In the genomic region with DNA sequence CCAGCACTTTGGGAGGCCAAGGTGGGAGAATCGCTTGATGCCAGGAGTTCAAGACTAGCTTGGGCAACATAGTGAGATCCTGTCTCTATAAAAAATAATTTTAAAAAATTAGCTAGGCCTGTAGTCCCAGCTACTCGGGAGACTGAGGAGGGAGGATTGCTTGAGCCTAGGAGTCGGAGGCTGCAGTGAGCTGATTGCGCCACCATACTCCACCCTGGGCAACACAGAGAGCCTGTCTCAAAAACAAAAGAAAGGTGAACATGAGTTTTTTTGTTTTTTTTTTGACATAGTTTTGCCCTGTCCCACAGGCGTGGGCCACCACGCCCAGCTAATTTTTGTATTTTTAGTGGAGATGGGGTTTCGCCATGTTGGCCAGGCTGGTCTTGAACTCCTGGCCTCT, we compare ENCODE assay signal across 25 cellular contexts. TPM values are rescaled to one million over a fixed set of nuclear protein-coding genes. Genes with fewer than 3 reads are reported as not detected.
DNase-seq lines count a peak whose midpoint lies in the region; ATAC-seq, FAIRE-seq and TF ChIP-seq lines count a peak whose summit lies in the region.
"Had no signal": no experiment of that assay in that cellular context is flagged by ENCODE, and none has a peak within 500 bp of the region (broad histone marks: within the 10 kb centered on the region; RNA-seq: fewer than 3 reads in every experiment).

No MANE protein-coding gene starts in this region.

- WGBS in A549 (ENCODE audit: missing lambda C conversion rate): 96% methylated on average over 7 of the region's 7 CpGs
- WGBS in HepG2 (ENCODE audit: low lambda C conversion rate): 97% methylated on average over 7 of the region's 7 CpGs
- WGBS in esophagus squamous epithelium, 2 donors: 85 to 88% methylated on average over 7 of the region's 7 CpGs

- TF ChIP-seq POLR2A in A549 (IDR thresholded peaks at IDR 0.05; ENCODE audit: low read length) (no peak), HepG2 (IDR thresholded peaks at IDR 0.05; ENCODE audit: insufficient read depth in 1 of 2, low read depth in 2 of 2, low read length in 2 of 2) (no peak), esophagus squamous epithelium (IDR thresholded peaks at IDR 0.05) (no peak)

- H3K4me1 Mint-ChIP-seq in CD4-positive, CD25-positive, alpha-beta regulatory T cell: peaks cover 37 to 75% (median 54%) of the 10 kb centered on the region in 4 donors
- peaks cover 55% of the 10 kb centered on the region for H3K4me1 Mint-ChIP-seq in activated CD8-positive, alpha-beta T cell treated with anti-CD3 and anti-CD28 coated beads, Interleukin-2, amount 10 ng/mL, durations not matched to agents 7 days and 5 days (ENCODE audit: low read depth)

- H3K9ac ChIP-seq in HepG2 (ENCODE audit: insufficient read depth, low read depth, low read length): no peak overlapping the region
- H3K9ac ChIP-seq: parathyroid adenoma had no signal

- H2AFZ ChIP-seq in HepG2 (ENCODE audit: low read length): no peak overlapping the region
- H2AFZ ChIP-seq: parathyroid adenoma had no signal

- TF ChIP-seq EP300 in A549 (IDR thresholded peaks at IDR 0.05) (no peak), HepG2 (IDR thresholded peaks at IDR 0.05; ENCODE audit: low read depth in 2 of 2, low read length in 2 of 2) (no peak), HepG2 (CRISPR knock-in tag; IDR thresholded peaks at IDR 0.05; ENCODE audit: borderline replicate concordance) (no peak)

- H3K4me2 ChIP-seq in A549 (no peak overlapping the region), HepG2 (ENCODE audit: low read depth, low read length) (no peak overlapping the region)

- H3K4me1 ChIP-seq in A549: peaks cover 71% of the 10 kb centered on the region
- peaks cover 47% of the 10 kb centered on the region for H3K4me1 ChIP-seq in CD4-positive, CD25-positive, alpha-beta regulatory T cell (ENCODE audit: control insufficient read depth, insufficient read depth, low read length, poor library complexity, severe bottlenecking)
- H3K4me1 ChIP-seq in HepG2 (ENCODE audit: insufficient read depth, low read length): peaks cover 42% of the 10 kb centered on the region
- H3K4me1 ChIP-seq in esophagus squamous epithelium: peaks cover 12 to 70% (median 32%) of the 10 kb centered on the region in 3 donors
- H3K4me1 ChIP-seq: parathyroid adenoma had no signal

- in situ Hi-C loops in HepG2 (cut with HindIII; ENCODE audit: extremely low pct_ligation_motif_present, low pct_unique_long_range_greater_than_20kb): no loop called here

- peaks cover 29% of the 10 kb centered on the region for H3K36me3 Mint-ChIP-seq in CD4-positive, CD25-positive, alpha-beta regulatory T cell
- H3K36me3 Mint-ChIP-seq in activated CD8-positive, alpha-beta T cell treated with anti-CD3 and anti-CD28 coated beads, Interleukin-2, amount 10 ng/mL, durations not matched to agents 7 days and 5 days (ENCODE audit: low read depth): peaks cover 50% of the 10 kb centered on the region

- H3K27ac ChIP-seq in A549 (peak overlapping the region; percentile 58 to 78; a peak in 5 of 6 replicates), HepG2 (ENCODE audit: extremely low read length, insufficient read depth, low read length) (no peak overlapping the region), esophagus squamous epithelium (no peak overlapping the region), dorsolateral prefrontal cortex (no peak overlapping the region)
- H3K27ac ChIP-seq in CD4-positive, CD25-positive, alpha-beta regulatory T cell (ENCODE audit: insufficient read depth, low read length, poor library complexity, severe bottlenecking): no peak overlapping the region
- H3K27ac ChIP-seq: lower lobe of right lung, parathyroid adenoma, uterus had no signal

- peak overlapping the region in 1 of 4 donors; percentile 36 for H3K4me3 Mint-ChIP-seq in CD4-positive, CD25-positive, alpha-beta regulatory T cell
- no peak overlapping the region for H3K4me3 Mint-ChIP-seq in activated CD8-positive, alpha-beta T cell treated with anti-CD3 and anti-CD28 coated beads, Interleukin-2, amount 10 ng/mL, durations not matched to agents 7 days and 5 days
- H3K4me3 Mint-ChIP-seq: activated CD4-positive, alpha-beta T cell treated with anti-CD3 and anti-CD28 coated beads, Interleukin-2, amount 10 ng/mL, durations not matched to agents 24 days and 14 days; activated naive CD4-positive, alpha-beta T cell treated with anti-CD3 and anti-CD28 coated beads for 36 hours; activated T-helper 1 cell treated with anti-CD3 and anti-CD28 coated beads, Interleukin-12 subunit alpha, Interleukin-12 subunit beta, Interleukin-2, Interleukin-4 antibody, amounts not matched to agents 30 ng/mL and 10 ng/mL and 1 ng/mL, durations not matched to agents 14 hours and 24 hours and 36 hours; neural crest cell had no signal

- H3K4me3 ChIP-seq in A549 (no peak overlapping the region), HepG2 (replicated peaks in 1 of 3; ENCODE audit: insufficient read depth in 1 of 3, low read depth in 2 of 3, low read length in 3 of 3) (no peak overlapping the region), esophagus squamous epithelium (no peak overlapping the region), dorsolateral prefrontal cortex (no peak overlapping the region)
- H3K4me3 ChIP-seq in CD4-positive, CD25-positive, alpha-beta regulatory T cell (ENCODE audit: low read depth, low read length): no peak overlapping the region
- H3K4me3 ChIP-seq: gastrocnemius medialis, lower lobe of right lung, stomach, uterus had no signal

- intact Hi-C loops in HepG2 (cut with micrococcal nuclease; ENCODE audit: unreplicated experiment) (no loop called here), esophagus squamous epithelium (cut with DNase I) (no loop called here), dorsolateral prefrontal cortex (cut with DNase I) (no loop called here)

- peaks cover 74% of the 10 kb centered on the region for H3K79me2 ChIP-seq in HepG2 (ENCODE audit: insufficient read depth, low read length)

- no peak for TF ChIP-seq RAD21 in A549 (conservative IDR thresholded peaks at IDR 0.05 in 1 of 2, IDR thresholded peaks at IDR 0.05 in 1 of 2)
- no peak for TF ChIP-seq RAD21 in HepG2 (CRISPR knock-in tag; IDR thresholded peaks at IDR 0.05)

- H3K36me3 ChIP-seq in CD4-positive, CD25-positive, alpha-beta regulatory T cell (ENCODE audit: control insufficient read depth, insufficient read depth, low read length): peaks cover 34% of the 10 kb centered on the region
- H3K36me3 ChIP-seq in HepG2 (replicated peaks in 1 of 2; ENCODE audit: control insufficient read depth in 1 of 2, insufficient read depth in 2 of 2, low read length in 2 of 2) (peaks cover 14 to 48% of the 10 kb centered on the region in 2 experiments), esophagus squamous epithelium (peaks cover 0 to 52% (median 6%) of the 10 kb centered on the region in 3 donors)
- H3K36me3 ChIP-seq: uterus had no signal

- H3K27me3 ChIP-seq in CD4-positive, CD25-positive, alpha-beta regulatory T cell (ENCODE audit: control insufficient read depth, insufficient read depth, low read length): no peaks in the 10 kb centered on the region
- H3K27me3 ChIP-seq in HepG2 (ENCODE audit: control insufficient read depth in 1 of 2, insufficient read depth in 2 of 2, low read length in 2 of 2) (no peaks in the 10 kb centered on the region), esophagus squamous epithelium (no peaks in the 10 kb centered on the region), dorsolateral prefrontal cortex (no peaks in the 10 kb centered on the region)
- H3K27me3 ChIP-seq: gastrocnemius medialis, stomach, uterus had no signal

- FAIRE-seq in A549 (lab: Jason Lieb, UNC) (no peak), HepG2 (lab: Jason Lieb, UNC) (no peak)
- FAIRE-seq: GM12891, small intestine had no signal

- ATAC-seq in A549 (no peak), HepG2 (no peak), GM18873 (IDR thresholded peaks at IDR 0.05; ENCODE audit: low FRiP score, unreplicated experiment) (no peak), HG03108 (IDR thresholded peaks at IDR 0.05; ENCODE audit: unreplicated experiment) (no peak)
- no peak for ATAC-seq in CD4-positive, CD25-positive, alpha-beta regulatory T cell (ENCODE audit: low read depth in 2 of 2)
- ATAC-seq in activated CD8-positive, alpha-beta T cell treated with anti-CD3 and anti-CD28 coated beads, Interleukin-2, amount 10 ng/mL, durations not matched to agents 7 days and 5 days: no peak
- ATAC-seq: gastrocnemius medialis, lower lobe of right lung had no signal

- BruUV-seq in HepG2 (replicated peaks; lab: Mats Ljungman, UMichigan): no TSS peak

- POLR2A ChIA-PET in A549 (lab: Yijun Ruan, JAX) (no interaction called here), HepG2 (lab: Yijun Ruan, JAX) (interaction anchor here (1.5 kb wide), 1 partner anchor 16 kb away, joined by 4 read pairs; no protein-coding TSS in a partner anchor)
- POLR2A ChIA-PET in activated CD8-positive, alpha-beta T cell treated with anti-CD3 and anti-CD28 coated beads, Interleukin-2, amount 10 ng/mL, durations not matched to agents 7 days and 5 days (lab: Charles Lee): interaction anchor here (0.6 to 1.3 kb wide), 3 partner anchors 11 to 42 kb away, joined by 4 to 5 read pairs (median 4); partner anchors contain the start of gene MED15

- TF ChIP-seq CTCF in A549 (IDR thresholded peaks at IDR 0.05) (no peak), HepG2 (CRISPR knock-in tag; IDR thresholded peaks at IDR 0.05) (no peak), esophagus squamous epithelium (IDR thresholded peaks at IDR 0.05) (no peak), dorsolateral prefrontal cortex (IDR thresholded peaks at IDR 0.05 in 54 of 56, conservative IDR thresholded peaks at IDR 0.05 in 2 of 56; ENCODE audit: low read depth in 1 of 56, partially characterized antibody in 56 of 56) (no peak)

- H3K27me3 Mint-ChIP-seq in CD4-positive, CD25-positive, alpha-beta regulatory T cell: no peaks in the 10 kb centered on the region
- no peaks in the 10 kb centered on the region for H3K27me3 Mint-ChIP-seq in activated CD8-positive, alpha-beta T cell treated with anti-CD3 and anti-CD28 coated beads, Interleukin-2, amount 10 ng/mL, durations not matched to agents 7 days and 5 days (ENCODE audit: low read depth)
- H3K27me3 Mint-ChIP-seq: activated CD4-positive, alpha-beta T cell treated with anti-CD3 and anti-CD28 coated beads, Interleukin-2, amount 10 ng/mL, durations not matched to agents 24 days and 14 days had no signal

- DNase-seq in A549 (ENCODE audit: low read depth in 1 of 2, low spot score in 1 of 2) (no peak), HepG2 (ENCODE audit: low spot score) (no peak), esophagus squamous epithelium (lab: John Stamatoyannopoulos, UW) (no peak), dorsolateral prefrontal cortex (no peak)
- DNase-seq in CD4-positive, CD25-positive, alpha-beta regulatory T cell: no peak
- no peak for DNase-seq in activated CD8-positive, alpha-beta T cell treated with anti-CD3 and anti-CD28 coated beads, Interleukin-2, amount 10 ng/mL, durations not matched to agents 7 days and 5 days
- DNase-seq: activated CD4-positive, alpha-beta T cell treated with anti-CD3 and anti-CD28 coated beads, Interleukin-2, amount 10 ng/mL, durations not matched to agents 24 days and 14 days; activated naive CD4-positive, alpha-beta T cell treated with anti-CD3 and anti-CD28 coated beads for 36 hours; Caco-2; DMS53; gastrocnemius medialis; lower lobe of right lung; NCI-H1048; NCI-H1694; NCI-H446; NCI-H82; small intestine; stomach; uterus had no signal

- peaks cover 40% of the 10 kb centered on the region for H4K20me1 ChIP-seq in HepG2 (ENCODE audit: insufficient read depth, low read length)

- peak overlapping the region in 2 of 3 donors; percentile 78 for H3K27ac Mint-ChIP-seq in CD4-positive, CD25-positive, alpha-beta regulatory T cell
- peak overlapping the region; percentile 30 for H3K27ac Mint-ChIP-seq in activated CD8-positive, alpha-beta T cell treated with anti-CD3 and anti-CD28 coated beads, Interleukin-2, amount 10 ng/mL, durations not matched to agents 7 days and 5 days
- H3K27ac Mint-ChIP-seq: activated naive CD4-positive, alpha-beta T cell treated with anti-CD3 and anti-CD28 coated beads for 36 hours; activated T-helper 1 cell treated with anti-CD3 and anti-CD28 coated beads, Interleukin-12 subunit alpha, Interleukin-12 subunit beta, Interleukin-2, Interleukin-4 antibody, amounts not matched to agents 30 ng/mL and 10 ng/mL and 1 ng/mL, durations not matched to agents 14 hours and 24 hours and 36 hours had no signal

- no peaks in the 10 kb centered on the region for H3K9me3 Mint-ChIP-seq in CD4-positive, CD25-positive, alpha-beta regulatory T cell
- no peaks in the 10 kb centered on the region for H3K9me3 Mint-ChIP-seq in activated CD8-positive, alpha-beta T cell treated with anti-CD3 and anti-CD28 coated beads, Interleukin-2, amount 10 ng/mL, durations not matched to agents 7 days and 5 days (ENCODE audit: insufficient read depth)
- H3K9me3 Mint-ChIP-seq: activated CD4-positive, alpha-beta T cell treated with anti-CD3 and anti-CD28 coated beads, Interleukin-2, amount 10 ng/mL, durations not matched to agents 24 days and 14 days; activated naive CD4-positive, alpha-beta T cell treated with anti-CD3 and anti-CD28 coated beads for 36 hours; activated T-helper 1 cell treated with anti-CD3 and anti-CD28 coated beads, Interleukin-12 subunit alpha, Interleukin-12 subunit beta, Interleukin-2, Interleukin-4 antibody, amounts not matched to agents 30 ng/mL and 10 ng/mL and 1 ng/mL, durations not matched to agents 14 hours and 24 hours and 36 hours had no signal

- H3K9me3 ChIP-seq in A549 (no peaks in the 10 kb centered on the region), HepG2 (ENCODE audit: low read length) (no peaks in the 10 kb centered on the region), esophagus squamous epithelium (no peaks in the 10 kb centered on the region)
- H3K9me3 ChIP-seq in CD4-positive, CD25-positive, alpha-beta regulatory T cell (ENCODE audit: control insufficient read depth in 2 of 2, low read length in 2 of 2): no peaks in the 10 kb centered on the region
- H3K9me3 ChIP-seq: Caco-2, gastrocnemius medialis, lower lobe of right lung, stomach, uterus had no signal

- CTCF ChIA-PET in A549 (lab: Yijun Ruan, JAX): interaction anchor here (2.3 kb wide), 1 partner anchor 11 kb away, joined by 9 read pairs; no protein-coding TSS in a partner anchor
- CTCF ChIA-PET in activated CD8-positive, alpha-beta T cell treated with anti-CD3 and anti-CD28 coated beads, Interleukin-2, amount 10 ng/mL, durations not matched to agents 7 days and 5 days (lab: Charles Lee): interaction anchor here (1.2 to 1.8 kb wide), 2 partner anchors 32 to 43 kb away, joined by 3 to 7 read pairs; no protein-coding TSS in a partner anchor
- CTCF ChIA-PET in HepG2 (lab: Yijun Ruan, JAX; ENCODE audit: low intra/inter-chr PET ratio, low total read pairs): no interaction called here

RNA-seq across cellular contexts. Expression of gene MED15, which starts 17.6 kb away (rescaled TPM):
- polyA plus RNA-seq in A549 (2011; rRNA removed) (10.7 and 11.3 TPM in 2 replicates), A549 (2017; fragmentation: RNase III; extraction: RNeasy Plus Mini Kit Qiagen cat#74134 plus additional on column Dnase treatment) (29.7 to 32.6 TPM (median 30.5 TPM) in 3 replicates), HepG2 (2011; rRNA removed) (27.0 and 31.0 TPM in 2 replicates)
- polyA plus RNA-seq in A549 (2012; cell fraction: cytosol; rRNA removed): 30.4 and 35.0 TPM in 2 replicates
- polyA plus RNA-seq in A549 (2012; cell fraction: nucleus; rRNA removed): 151 and 195 TPM in 2 replicates
- polyA minus RNA-seq in A549 (2011; rRNA and poly(A)+ RNA removed): 26.3 and 29.6 TPM in 2 replicates
- total RNA-seq in CD4-positive, CD25-positive, alpha-beta regulatory T cell: 397 TPM
- polyA plus RNA-seq in CD4-positive, CD25-positive, alpha-beta regulatory T cell: 10 to 100 TPM; 35.1 to 43.0 (median 38.5) TPM
- 100 to 1,000 TPM; 155 to 161 TPM for total RNA-seq in activated CD8-positive, alpha-beta T cell treated with anti-CD3 and anti-CD28 coated beads, Interleukin-2, amount 10 ng/mL, durations not matched to agents 7 days and 5 days
- total RNA-seq in HepG2 (2016; rRNA removed; fragmentation: Illumina TruSeq; extraction: Trizol) (9.8 and 14.3 TPM in 2 replicates), esophagus squamous epithelium (10 to 100 TPM; 31.6 to 51.4 (median 46.1) TPM), dorsolateral prefrontal cortex (100 to 1,000 TPM in 79 of 120 experiments, 10 to 100 TPM in 41; 83.5 to 133 (median 106) TPM)
- total RNA-seq in HepG2 (2016; cell fraction: cytosol; rRNA removed; fragmentation: Illumina TruSeq; extraction: Trizol; ENCODE audit: low read depth): 51.6 and 53.2 TPM in 2 replicates
- total RNA-seq in HepG2 (2016; cell fraction: insoluble cytoplasmic fraction; rRNA removed; fragmentation: Illumina TruSeq; extraction: Trizol): 7.7 and 13.5 TPM in 2 replicates
- total RNA-seq in HepG2 (2016; cell fraction: membrane; rRNA removed; fragmentation: Illumina TruSeq; extraction: Trizol): 31.3 and 33.8 TPM in 2 replicates
- total RNA-seq in HepG2 (2016; cell fraction: nucleus; rRNA removed; fragmentation: Illumina TruSeq; extraction: Trizol): 27.9 and 31.0 TPM in 2 replicates
- polyA plus RNA-seq in HepG2 (2011; cell fraction: cytosol; rRNA removed): 12.4 and 17.0 TPM in 2 replicates
- 131 and 178 TPM in 2 replicates for polyA plus RNA-seq in HepG2 (2011; cell fraction: nucleus; rRNA removed)
- 31.5 and 37.1 TPM in 2 replicates for polyA plus RNA-seq in HepG2 (2012)
- 6.4 and 9.0 TPM in 2 replicates for polyA plus RNA-seq in HepG2 (2016; cell fraction: cytosol; fragmentation: Illumina TruSeq; extraction: Trizol; ENCODE audit: low read depth)
- polyA plus RNA-seq in HepG2 (2016; cell fraction: insoluble cytoplasmic fraction; fragmentation: Illumina TruSeq; extraction: Trizol; ENCODE audit: low read depth): 15.4 and 20.3 TPM in 2 replicates
- polyA plus RNA-seq in HepG2 (2016; cell fraction: membrane; fragmentation: Illumina TruSeq; extraction: Trizol; ENCODE audit: low read depth): 14.6 and 14.9 TPM in 2 replicates
- polyA plus RNA-seq in HepG2 (2016; cell fraction: nucleus; fragmentation: Illumina TruSeq; extraction: Trizol; ENCODE audit: insufficient read depth, low read depth): 54.7 and 59.1 TPM in 2 replicates
- polyA minus RNA-seq in HepG2 (2011; rRNA and poly(A)+ RNA removed; ENCODE audit: low replicate concordance): 39.9 and 83.9 TPM in 2 replicates
- polyA minus RNA-seq in HepG2 (2011; cell fraction: cytosol; rRNA and poly(A)+ RNA removed): 31.6 and 37.5 TPM in 2 replicates
- polyA minus RNA-seq in HepG2 (2011; cell fraction: nucleus; rRNA and poly(A)+ RNA removed): 98.0 and 116 TPM in 2 replicates

RNA-seq across cellular contexts. Expression of gene KLHL22, which starts 29.5 kb away (rescaled TPM):
- 11.7 and 13.9 TPM in 2 replicates for polyA plus RNA-seq in A549 (2011; rRNA removed)
- polyA plus RNA-seq in A549 (2012; cell fraction: cytosol; rRNA removed): 11.7 and 16.0 TPM in 2 replicates
- polyA plus RNA-seq in A549 (2012; cell fraction: nucleus; rRNA removed): 30.3 and 36.6 TPM in 2 replicates
- 10.5 to 12.1 TPM (median 11.7 TPM) in 3 replicates for polyA plus RNA-seq in A549 (2017; fragmentation: RNase III; extraction: RNeasy Plus Mini Kit Qiagen cat#74134 plus additional on column Dnase treatment)
- 18.8 and 20.2 TPM in 2 replicates for polyA minus RNA-seq in A549 (2011; rRNA and poly(A)+ RNA removed)
- total RNA-seq in CD4-positive, CD25-positive, alpha-beta regulatory T cell: 55.6 TPM
- polyA plus RNA-seq in CD4-positive, CD25-positive, alpha-beta regulatory T cell: 10 to 100 TPM; 40.1 to 48.1 (median 42.4) TPM
- total RNA-seq in activated CD8-positive, alpha-beta T cell treated with anti-CD3 and anti-CD28 coated beads, Interleukin-2, amount 10 ng/mL, durations not matched to agents 7 days and 5 days: 10 to 100 TPM; 29.2 to 30.1 TPM
- 11.3 and 14.8 TPM in 2 replicates for total RNA-seq in HepG2 (2016; rRNA removed; fragmentation: Illumina TruSeq; extraction: Trizol)
- 3.5 and 4.2 TPM in 2 replicates for total RNA-seq in HepG2 (2016; cell fraction: cytosol; rRNA removed; fragmentation: Illumina TruSeq; extraction: Trizol; ENCODE audit: low read depth)
- 9.8 and 17.0 TPM in 2 replicates for total RNA-seq in HepG2 (2016; cell fraction: insoluble cytoplasmic fraction; rRNA removed; fragmentation: Illumina TruSeq; extraction: Trizol)
- 5.6 and 6.4 TPM in 2 replicates for total RNA-seq in HepG2 (2016; cell fraction: membrane; rRNA removed; fragmentation: Illumina TruSeq; extraction: Trizol)
- 16.4 and 19.9 TPM in 2 replicates for total RNA-seq in HepG2 (2016; cell fraction: nucleus; rRNA removed; fragmentation: Illumina TruSeq; extraction: Trizol)
- polyA plus RNA-seq in HepG2 (2011; rRNA removed): 10.9 and 15.8 TPM in 2 replicates
- 10.9 and 13.2 TPM in 2 replicates for polyA plus RNA-seq in HepG2 (2011; cell fraction: cytosol; rRNA removed)
- 24.9 and 26.8 TPM in 2 replicates for polyA plus RNA-seq in HepG2 (2011; cell fraction: nucleus; rRNA removed)
- polyA plus RNA-seq in HepG2 (2012): 7.6 and 8.3 TPM in 2 replicates
- polyA plus RNA-seq in HepG2 (2016; cell fraction: cytosol; fragmentation: Illumina TruSeq; extraction: Trizol; ENCODE audit: low read depth): 0.76 and 1.1 TPM in 2 replicates
- polyA plus RNA-seq in HepG2 (2016; cell fraction: insoluble cytoplasmic fraction; fragmentation: Illumina TruSeq; extraction: Trizol; ENCODE audit: low read depth): 7.9 and 10.3 TPM in 2 replicates
- 1.1 and 1.6 TPM in 2 replicates for polyA plus RNA-seq in HepG2 (2016; cell fraction: membrane; fragmentation: Illumina TruSeq; extraction: Trizol; ENCODE audit: low read depth)
- 21.4 and 25.4 TPM in 2 replicates for polyA plus RNA-seq in HepG2 (2016; cell fraction: nucleus; fragmentation: Illumina TruSeq; extraction: Trizol; ENCODE audit: insufficient read depth, low read depth)
- 12.1 and 32.8 TPM in 2 replicates for polyA minus RNA-seq in HepG2 (2011; rRNA and poly(A)+ RNA removed; ENCODE audit: low replicate concordance)
- 6.0 and 10.6 TPM in 2 replicates for polyA minus RNA-seq in HepG2 (2011; cell fraction: cytosol; rRNA and poly(A)+ RNA removed)
- polyA minus RNA-seq in HepG2 (2011; cell fraction: nucleus; rRNA and poly(A)+ RNA removed): 17.1 and 18.6 TPM in 2 replicates
- 10 to 100 TPM in 1 of 4 donors, 1 to 10 TPM in 3; 7.7 to 13.0 (median 8.3) TPM for total RNA-seq in esophagus squamous epithelium
- 10 to 100 TPM; 37.2 to 75.3 (median 54.7) TPM for total RNA-seq in dorsolateral prefrontal cortex

Comparison
In these comparisons a context has a peak if more than half of its experiments do, and no peak if none do; other contexts are left out.
1. H3K27ac ChIP-seq: peak in A549 (2 of 2); none in CD4-positive, CD25-positive, alpha-beta regulatory T cell (single experiment), HepG2 (single experiment), esophagus squamous epithelium (0 of 4) and dorsolateral prefrontal cortex (0 of 59).
2. Of the 38 proteins assayed by ChIP-seq in both HepG2 and A549: peak only in HepG2: CEBPB; only in A549: none; in both: none; in neither: 37.